In the genomic region with DNA sequence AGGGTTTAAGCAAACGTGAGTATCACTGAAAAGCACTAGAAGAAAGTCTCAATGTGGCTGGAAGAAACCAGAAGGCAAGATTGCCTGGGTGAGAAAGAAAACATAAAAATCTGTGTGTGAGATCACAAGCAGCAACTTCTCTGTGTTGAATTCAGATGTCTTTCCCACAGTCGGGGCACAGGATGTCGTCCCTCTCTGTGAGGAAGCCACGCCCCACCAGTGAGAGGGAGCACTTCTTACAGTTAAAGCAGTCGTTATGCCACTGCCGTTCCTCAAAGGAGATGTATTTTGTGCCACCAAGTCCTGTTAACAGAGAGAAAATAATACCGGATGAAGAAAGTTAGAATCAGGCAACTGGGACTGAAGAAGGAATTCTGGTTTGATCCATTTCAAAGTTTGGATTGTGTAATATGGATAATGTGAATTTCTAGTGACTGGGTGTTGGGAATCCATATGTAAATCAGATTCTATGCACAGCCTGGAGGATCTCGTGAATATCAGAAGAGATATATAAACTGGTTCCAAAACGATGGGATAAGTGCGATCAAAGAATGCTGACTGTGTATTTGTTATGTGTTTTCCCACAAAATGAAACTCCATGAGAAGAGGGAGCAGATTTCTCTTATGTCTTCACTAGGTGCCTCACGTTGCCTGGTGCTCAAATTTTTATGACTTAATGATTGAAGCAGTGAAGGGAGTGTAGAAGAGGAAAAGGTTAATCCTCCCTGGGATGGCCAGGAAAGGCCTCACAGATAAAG, we compare ENCODE assay signal across 1 cellular context.
TF ChIP-seq lines count a peak whose summit lies in the region.

No MANE protein-coding gene starts in this region.

TF ChIP-seq in IMR-90, 13 proteins besides CTCF, POLR2A, EP300 and RAD21:
- TF ChIP-seq MAFK (IDR thresholded peaks at IDR 0.05; ENCODE audit: low read depth, low read length) (peak; percentile 70), SMC3 (IDR thresholded peaks at IDR 0.05; ENCODE audit: low read depth, low read length) (no peak)
